ENCODE assay signal across 8 cellular contexts in the genomic region with DNA sequence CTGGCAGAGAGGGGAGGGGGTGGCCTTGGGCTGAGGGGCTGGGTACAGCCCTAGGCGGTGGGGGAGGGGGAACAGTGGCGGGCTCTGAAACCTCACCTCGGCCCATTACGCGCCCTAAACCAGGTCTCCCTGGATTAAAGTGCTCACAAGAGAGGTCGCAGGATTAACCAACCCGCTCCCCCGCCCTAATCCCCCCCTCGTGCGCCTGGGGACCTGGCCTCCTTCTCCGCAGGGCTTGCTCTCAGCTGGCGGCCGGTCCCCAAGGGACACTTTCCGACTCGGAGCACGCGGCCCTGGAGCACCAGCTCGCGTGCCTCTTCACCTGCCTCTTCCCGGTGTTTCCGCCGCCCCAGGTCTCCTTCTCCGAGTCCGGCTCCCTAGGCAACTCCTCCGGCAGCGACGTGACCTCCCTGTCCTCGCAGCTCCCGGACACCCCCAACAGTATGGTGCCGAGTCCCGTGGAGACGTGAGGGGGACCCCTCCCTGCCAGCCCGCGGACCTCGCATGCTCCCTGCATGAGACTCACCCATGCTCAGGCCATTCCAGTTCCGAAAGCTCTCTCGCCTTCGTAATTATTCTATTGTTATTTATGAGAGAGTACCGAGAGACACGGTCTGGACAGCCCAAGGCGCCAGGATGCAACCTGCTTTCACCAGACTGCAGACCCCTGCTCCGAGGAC. TPM values are rescaled to one million over a fixed set of nuclear protein-coding genes. Genes with fewer than 3 reads are reported as not detected.
DNase-seq lines count a peak whose midpoint lies in the region; ATAC-seq, FAIRE-seq and TF ChIP-seq lines count a peak whose summit lies in the region.

No MANE protein-coding gene starts in this region.

- dilution Hi-C loops in keratinocyte (cut with MboI; ENCODE audit: extremely low pct_ligation_motif_present, low sequenced_read_pairs): no loop called here

- H3K27ac ChIP-seq in keratinocyte (ENCODE audit: control insufficient read depth, insufficient read depth, low read length) (no peak overlapping the region), GM23248 (no peak overlapping the region)

- H4K20me1 ChIP-seq in keratinocyte (ENCODE audit: control insufficient read depth, extremely low read depth, insufficient read depth, low read length) (peaks cover 5% of the 10 kb centered on the region), GM23248 (ENCODE audit: insufficient read depth) (no peaks in the 10 kb centered on the region)

- H3K27me3 ChIP-seq in keratinocyte (ENCODE audit: control insufficient read depth, extremely low read depth, insufficient read depth, low read length) (peaks cover 99% of the 10 kb centered on the region), GM23248 (replicated peaks; ENCODE audit: insufficient read depth) (peaks cover 84% of the 10 kb centered on the region)

- peaks cover 82% of the 10 kb centered on the region for H3K27me3 Mint-ChIP-seq in T-helper 2 cell treated with Interferon-gamma antibody and Interleukin-4, amounts not matched to agents 5 μg/mL and 100 μg/mL, for 36 hours (ENCODE audit: low read depth)
- H3K27me3 Mint-ChIP-seq in activated CD8-positive, alpha-beta T cell treated with anti-CD3 and anti-CD28 coated beads for 36 hours: peaks cover 76% of the 10 kb centered on the region

- H3K27ac Mint-ChIP-seq in T-helper 2 cell treated with Interferon-gamma antibody and Interleukin-4, amounts not matched to agents 5 μg/mL and 100 μg/mL, for 36 hours: no peak overlapping the region
- H3K27ac Mint-ChIP-seq in activated CD8-positive, alpha-beta T cell treated with anti-CD3 and anti-CD28 coated beads for 36 hours: no peak overlapping the region

- peak overlapping the region; percentile 69 for H3K4me2 ChIP-seq in keratinocyte (ENCODE audit: control insufficient read depth, extremely low read depth, insufficient read depth, low read depth, low read length)
- H3K4me2 ChIP-seq in GM23248 (ENCODE audit: unreplicated experiment): no peak overlapping the region

- no peaks in the 10 kb centered on the region; the same call in 1 of the 2 replicates for H3F3A ChIP-seq in GM23248 (ENCODE audit: insufficient read depth)

- peaks cover 16% of the 10 kb centered on the region for H3K4me1 ChIP-seq in keratinocyte (ENCODE audit: control insufficient read depth, extremely low read depth, insufficient read depth, low read length)
- H3K4me1 ChIP-seq in GM23248 (ENCODE audit: insufficient read depth): no peaks in the 10 kb centered on the region

- H3K9ac ChIP-seq in keratinocyte (ENCODE audit: control insufficient read depth, extremely low read depth, insufficient read depth, low read length): no peak overlapping the region
- H3K9ac ChIP-seq in GM23248: no peak overlapping the region

- peak overlapping the region; percentile 46 for H3K4me3 Mint-ChIP-seq in T-helper 2 cell treated with Interferon-gamma antibody and Interleukin-4, amounts not matched to agents 5 μg/mL and 100 μg/mL, for 36 hours
- peak overlapping the region; percentile 47 for H3K4me3 Mint-ChIP-seq in activated CD8-positive, alpha-beta T cell treated with anti-CD3 and anti-CD28 coated beads for 36 hours

- CTCF ChIA-PET in activated CD8-positive, alpha-beta T cell treated with anti-CD3 and anti-CD28 coated beads for 36 hours (lab: Charles Lee): interaction anchor here (1.2 kb wide), 1 partner anchor 107 kb away, joined by 3 read pairs; no protein-coding TSS in a partner anchor

- no peak for DNase-seq in T-helper 2 cell treated with Interferon-gamma antibody and Interleukin-4, amounts not matched to agents 5 μg/mL and 100 μg/mL, for 36 hours (ENCODE audit: low spot score)
- no peak for DNase-seq in T-helper 2 cell
- no peak for DNase-seq in activated CD8-positive, alpha-beta T cell treated with anti-CD3 and anti-CD28 coated beads for 36 hours
- no peak for DNase-seq in keratinocyte (ENCODE audit: low read depth, low spot score)
- peak; percentile 21 for DNase-seq in stimulated activated naive CD8-positive, alpha-beta T cell treated with anti-CD3 and anti-CD28 coated beads, Interleukin-15, Interleukin-2, amounts not matched to agents 100 U/mL and 50 U/mL, for 24 hours
- no peak for DNase-seq in GM23248
- no peak for DNase-seq in AG08395 (ENCODE audit: low spot score)

- H2AFZ ChIP-seq in keratinocyte (ENCODE audit: control insufficient read depth, low read length) (peak overlapping the region; percentile 22), GM23248 (no peak overlapping the region)

- POLR2A ChIA-PET in activated CD8-positive, alpha-beta T cell treated with anti-CD3 and anti-CD28 coated beads for 36 hours (lab: Charles Lee): no interaction called here

- no peaks in the 10 kb centered on the region for H3K9me2 ChIP-seq in GM23248 (ENCODE audit: insufficient read depth)

- H3K4me1 Mint-ChIP-seq in T-helper 2 cell treated with Interferon-gamma antibody and Interleukin-4, amounts not matched to agents 5 μg/mL and 100 μg/mL, for 36 hours (ENCODE audit: low read depth): peaks cover 33% of the 10 kb centered on the region
- H3K4me1 Mint-ChIP-seq in activated CD8-positive, alpha-beta T cell treated with anti-CD3 and anti-CD28 coated beads for 36 hours (ENCODE audit: low read depth): peaks cover 45% of the 10 kb centered on the region

- FAIRE-seq in keratinocyte (lab: Jason Lieb, UNC): no peak

- H3K9me1 ChIP-seq in keratinocyte (ENCODE audit: control insufficient read depth, extremely low read depth, insufficient read depth, low read length): no peaks in the 10 kb centered on the region

- intact Hi-C loops in activated CD8-positive, alpha-beta T cell treated with anti-CD3 and anti-CD28 coated beads for 36 hours (cut with micrococcal nuclease): no loop called here

- TF ChIP-seq CTCF in activated CD8-positive, alpha-beta T cell treated with anti-CD3 and anti-CD28 coated beads for 36 hours (IDR thresholded peaks at IDR 0.05): no peak
- no peak for TF ChIP-seq CTCF in keratinocyte (optimal IDR thresholded peaks at IDR 0.05 in 1 of 3, IDR thresholded peaks at IDR 0.05 in 1 of 3, conservative IDR thresholded peaks at IDR 0.05 in 1 of 3; ENCODE audit: extremely low read depth in 1 of 3, insufficient read depth in 2 of 3, low read length in 3 of 3)

- no peaks in the 10 kb centered on the region for H3K9me3 Mint-ChIP-seq in T-helper 2 cell treated with Interferon-gamma antibody and Interleukin-4, amounts not matched to agents 5 μg/mL and 100 μg/mL, for 36 hours
- H3K9me3 Mint-ChIP-seq in activated CD8-positive, alpha-beta T cell treated with anti-CD3 and anti-CD28 coated beads for 36 hours: no peaks in the 10 kb centered on the region

- H3K79me2 ChIP-seq in keratinocyte (ENCODE audit: control insufficient read depth, insufficient read depth, low read length) (no peaks in the 10 kb centered on the region), GM23248 (ENCODE audit: insufficient read depth) (no peaks in the 10 kb centered on the region)

- H3K9me3 ChIP-seq in keratinocyte (ENCODE audit: control insufficient read depth, low read depth, low read length) (peaks cover 4% of the 10 kb centered on the region), GM23248 (ENCODE audit: low read depth) (no peaks in the 10 kb centered on the region)

- ATAC-seq in activated CD8-positive, alpha-beta T cell treated with anti-CD3 and anti-CD28 coated beads for 36 hours: no peak
- no peak for ATAC-seq in stimulated activated naive CD8-positive, alpha-beta T cell treated with anti-CD3 and anti-CD28 coated beads, Interleukin-15, Interleukin-2, amounts not matched to agents 100 U/mL and 50 U/mL, for 24 hours
- ATAC-seq in HG03442 (IDR thresholded peaks at IDR 0.05; ENCODE audit: unreplicated experiment): no peak

- 25 to 28% methylated on average over 25 to 42 of the region's 42 CpGs for WGBS in GM23248 (ENCODE audit: low coverage in 1 of 2, low lambda C conversion rate in 2 of 2, missing lambda C conversion rate in 2 of 2), 2 experiments

- peaks cover 16% of the 10 kb centered on the region for H3K36me3 Mint-ChIP-seq in T-helper 2 cell treated with Interferon-gamma antibody and Interleukin-4, amounts not matched to agents 5 μg/mL and 100 μg/mL, for 36 hours (ENCODE audit: low read depth)
- H3K36me3 Mint-ChIP-seq in activated CD8-positive, alpha-beta T cell treated with anti-CD3 and anti-CD28 coated beads for 36 hours (ENCODE audit: low read depth): no peaks in the 10 kb centered on the region

- in situ Hi-C loops in GM23248 (cut with MboI): no loop called here

- no peaks in the 10 kb centered on the region for H3K36me3 ChIP-seq in keratinocyte (ENCODE audit: control insufficient read depth in 2 of 2, extremely low read depth in 1 of 2, insufficient read depth in 2 of 2, low read length in 2 of 2)
- no peaks in the 10 kb centered on the region for H3K36me3 ChIP-seq in GM23248 (ENCODE audit: low read depth)

- H3K4me3 ChIP-seq in keratinocyte (ENCODE audit: control insufficient read depth in 2 of 3, extremely low read depth in 1 of 3, insufficient read depth in 2 of 3, low read depth in 1 of 3, low read length in 3 of 3) (peak overlapping the region in 2 of 3 experiments; percentile 10 to 51), GM23248 (no peak overlapping the region)

RNA-seq across cellular contexts. Expression of gene ISL2, which starts 4.9 kb away (rescaled TPM):
- under 1 TPM in 1 of 2 experiments, not detected in 1; 0.22 TPM for total RNA-seq in activated CD8-positive, alpha-beta T cell treated with anti-CD3 and anti-CD28 coated beads for 36 hours
- not detected in 3 replicates for polyA plus RNA-seq in keratinocyte
- not detected for polyA plus RNA-seq in keratinocyte (2011; ENCODE audit: low read depth)
- polyA plus RNA-seq in keratinocyte (2011; cell fraction: cytosol; rRNA removed): not detected in 2 replicates
- not detected in 2 replicates for polyA plus RNA-seq in keratinocyte (2011; cell fraction: nucleus; rRNA removed)
- polyA plus RNA-seq in keratinocyte (2012; ENCODE audit: low replicate concordance): not detected in 2 replicates
- polyA minus RNA-seq in keratinocyte: not detected in 3 replicates
- not detected for polyA minus RNA-seq in keratinocyte (2011; cell fraction: cytosol; rRNA and poly(A)+ RNA removed)
- polyA minus RNA-seq in keratinocyte (2011; cell fraction: nucleus; rRNA and poly(A)+ RNA removed): not detected in 2 replicates
- total RNA-seq in GM23248 (2014; rRNA removed; shearing (Covaris generic)): 2.2 and 2.8 TPM in 2 replicates
- 0.68 and 0.98 TPM in 2 replicates for polyA plus RNA-seq in GM23248 (2016; fragmentation: Nextera tagmentation; extraction: Ambion mirVana)

RNA-seq across cellular contexts. Expression of gene ETFA, which starts 30.2 kb away (rescaled TPM):
- 100 to 1,000 TPM; 159 to 164 TPM for total RNA-seq in activated CD8-positive, alpha-beta T cell treated with anti-CD3 and anti-CD28 coated beads for 36 hours
- polyA plus RNA-seq in keratinocyte: 176 to 230 TPM (median 219 TPM) in 3 replicates
- polyA plus RNA-seq in keratinocyte (2011; ENCODE audit: low read depth): 111 TPM
- polyA plus RNA-seq in keratinocyte (2011; cell fraction: cytosol; rRNA removed): 148 and 221 TPM in 2 replicates
- polyA plus RNA-seq in keratinocyte (2011; cell fraction: nucleus; rRNA removed): 117 and 151 TPM in 2 replicates
- polyA plus RNA-seq in keratinocyte (2012; ENCODE audit: low replicate concordance): 137 and 198 TPM in 2 replicates
- polyA minus RNA-seq in keratinocyte: 40.9 to 151 TPM (median 114 TPM) in 3 replicates
- 85.4 TPM for polyA minus RNA-seq in keratinocyte (2011; cell fraction: cytosol; rRNA and poly(A)+ RNA removed)
- polyA minus RNA-seq in keratinocyte (2011; cell fraction: nucleus; rRNA and poly(A)+ RNA removed): 32.6 and 66.9 TPM in 2 replicates
- 77.4 and 94.8 TPM in 2 replicates for total RNA-seq in GM23248 (2014; rRNA removed; shearing (Covaris generic))
- 141 and 147 TPM in 2 replicates for polyA plus RNA-seq in GM23248 (2016; fragmentation: Nextera tagmentation; extraction: Ambion mirVana)
